ENCODE assay signal across 8 cellular contexts in the genomic region with DNA sequence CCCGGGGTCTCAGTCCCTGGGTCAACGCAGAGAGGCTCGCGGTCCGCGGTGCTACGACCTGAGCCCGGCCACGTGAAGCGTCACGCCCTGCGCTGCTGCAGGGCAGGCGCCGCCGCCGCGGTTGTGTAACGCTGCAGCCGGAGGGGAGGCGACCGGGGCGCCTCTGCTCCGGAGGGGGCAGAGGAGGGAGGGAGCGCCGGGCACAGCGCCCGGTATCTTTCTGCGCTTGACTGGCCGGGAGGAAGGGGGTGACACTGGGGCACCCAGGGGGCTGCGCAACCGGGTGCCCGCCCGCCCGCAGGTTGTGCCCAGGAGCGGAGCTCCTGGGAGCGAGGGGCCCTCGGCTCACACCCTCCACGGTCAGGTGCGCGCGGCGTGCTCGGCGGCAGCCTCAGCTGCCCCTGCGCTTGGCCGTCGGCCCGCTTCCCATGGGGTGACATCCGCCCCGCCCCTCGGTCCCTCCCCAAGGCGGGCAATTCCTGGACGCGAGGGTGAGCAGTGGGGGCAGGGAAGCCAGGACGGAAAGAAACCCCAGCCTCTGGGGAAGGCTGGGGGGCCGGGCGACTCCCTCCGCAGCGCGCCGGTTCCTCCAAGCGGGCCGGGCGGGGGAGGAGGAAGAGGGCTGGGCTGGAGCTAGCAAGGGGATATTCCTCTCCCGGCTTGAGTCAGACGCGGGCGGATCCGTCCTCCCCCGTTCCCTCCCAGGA. TPM values are rescaled to one million over a fixed set of nuclear protein-coding genes. Genes with fewer than 3 reads are reported as not detected.
DNase-seq lines count a peak whose midpoint lies in the region; ATAC-seq, FAIRE-seq and TF ChIP-seq lines count a peak whose summit lies in the region.

No MANE protein-coding gene starts in this region.

- DNase-seq in DMS153 (lab: John Stamatoyannopoulos, UW) (peak; percentile 79), RCC 7860 (ENCODE audit: low spot score) (peak; percentile 91), activated gamma-delta T cell (lab: John Stamatoyannopoulos, UW) (peak; percentile 89), fibroblast of the conjunctiva (ENCODE audit: low read depth) (peak; percentile 93)

- no peaks in the 10 kb centered on the region for H3K79me2 ChIP-seq in neural cell (replicated peaks; ENCODE audit: insufficient read depth, low read length)

- peaks cover 3% of the 10 kb centered on the region for H3F3A ChIP-seq in neural cell (ENCODE audit: insufficient read depth, low read length, poor library complexity, severe bottlenecking)

- TF ChIP-seq EP300 in neural cell (conservative IDR thresholded peaks at IDR 0.05; ENCODE audit: poor library complexity, severe bottlenecking), result no peak

- peaks cover 3% of the 10 kb centered on the region for H3K36me3 ChIP-seq in HUES48 (ENCODE audit: control insufficient read depth, insufficient read depth, low read length)
- H3K36me3 ChIP-seq in neural cell (ENCODE audit: insufficient read depth, low read length), result no peaks in the 10 kb centered on the region
- H3K36me3 ChIP-seq in stomach smooth muscle (ENCODE audit: control insufficient read depth in 2 of 2, insufficient read depth in 2 of 2, low read length in 2 of 2), result peaks cover 9 to 21% of the 10 kb centered on the region in 2 donors

- H3K4me3 ChIP-seq in HUES48 (ENCODE audit: low read depth, low read length), result peak overlapping the region; percentile 60
- H3K4me3 ChIP-seq in neural cell (ENCODE audit: low read length), result peak overlapping the region; percentile 93
- peak overlapping the region; percentile 86 to 98 for H3K4me3 ChIP-seq in stomach smooth muscle (ENCODE audit: low read length in 2 of 2)

- H3K9me3 ChIP-seq in HUES48 (ENCODE audit: control insufficient read depth, insufficient read depth, low read length) (no peaks in the 10 kb centered on the region), neural cell (ENCODE audit: low read length) (no peaks in the 10 kb centered on the region), stomach smooth muscle (ENCODE audit: control insufficient read depth in 2 of 2, low read length in 2 of 2) (no peaks in the 10 kb centered on the region)

- TF ChIP-seq RAD21 in neural cell (conservative IDR thresholded peaks at IDR 0.05), result peak; percentile 6

- peak; percentile 51 for FAIRE-seq in RCC 7860 (lab: Jason Lieb, UNC)

- TF ChIP-seq CTCF in neural cell (IDR thresholded peaks at IDR 0.05; ENCODE audit: poor library complexity, severe bottlenecking), result no peak

- H3K27ac ChIP-seq in HUES48 (ENCODE audit: low read depth, low read length), result peak overlapping the region; percentile 88
- no peak overlapping the region for H3K27ac ChIP-seq in neural cell (ENCODE audit: low read length)
- H3K27ac ChIP-seq in stomach smooth muscle (ENCODE audit: low read length), result peak overlapping the region; percentile 98

- peak overlapping the region; percentile 86 for H3K4me2 ChIP-seq in neural cell (ENCODE audit: low read length)

- 0 out of 2 replicates have a peak overlapping the region, but pooled peaks have one; percentile 11 for H3K9ac ChIP-seq in HUES48 (ENCODE audit: low read depth, low read length)
- H3K9ac ChIP-seq in neural cell (ENCODE audit: low read length), result peak overlapping the region; percentile 61
- H3K9ac ChIP-seq in stomach smooth muscle (ENCODE audit: low read length in 2 of 2), result peak overlapping the region; percentile 93 to 97

- H2AFZ ChIP-seq in neural cell (ENCODE audit: low read depth, low read length), result peak overlapping the region; percentile 33

- peak; percentile 36 for ATAC-seq in GM21423 (IDR thresholded peaks at IDR 0.05; ENCODE audit: unreplicated experiment)

- H3K9me2 ChIP-seq in neural cell (ENCODE audit: insufficient read depth, low read length), result no peaks in the 10 kb centered on the region

- H4K20me1 ChIP-seq in neural cell (ENCODE audit: insufficient read depth), result no peaks in the 10 kb centered on the region

- peaks cover 55% of the 10 kb centered on the region for H3K27me3 ChIP-seq in HUES48 (ENCODE audit: control insufficient read depth, insufficient read depth, low read length)
- peaks cover 76% of the 10 kb centered on the region for H3K27me3 ChIP-seq in neural cell (ENCODE audit: insufficient read depth, low read depth, low read length)
- H3K27me3 ChIP-seq in stomach smooth muscle (ENCODE audit: control insufficient read depth in 1 of 2, insufficient read depth in 2 of 2, low read length in 2 of 2), result no peaks in the 10 kb centered on the region

- H3K4me1 ChIP-seq in HUES48 (ENCODE audit: control insufficient read depth, insufficient read depth, low read length) (peaks cover 17% of the 10 kb centered on the region), stomach smooth muscle (ENCODE audit: control insufficient read depth, insufficient read depth, low read length) (peaks cover 33% of the 10 kb centered on the region)

TF ChIP-seq in neural cell, 6 proteins besides CTCF, POLR2A, EP300 and RAD21:
- no peak for TF ChIP-seq EZH2 (IDR thresholded peaks at IDR 0.05; ENCODE audit: borderline replicate concordance, insufficient read depth, low read length, poor library complexity, severe bottlenecking)
- peak; percentile 13 for TF ChIP-seq POLR2AphosphoS5 (IDR thresholded peaks at IDR 0.05)
- TF ChIP-seq MXI1 (conservative IDR thresholded peaks at IDR 0.05; ENCODE audit: poor library complexity, severe bottlenecking), result peak; percentile 58

RNA-seq across cellular contexts. Expression of gene BHLHE40, which starts 0.8 kb away (rescaled TPM):
- 0.10 TPM in 1 of 2 replicates, not detected in the other for polyA plus RNA-seq in neural cell
- polyA minus RNA-seq in neural cell, result 0.23 and 0.24 TPM in 2 replicates

Comparison
In these comparisons a context has a peak if more than half of its experiments do, and no peak if none do; other contexts are left out.
1. H3K9ac ChIP-seq: peak in every context shown above with its lines; median percentile 95 in stomach smooth muscle; 61 in neural cell; 11 in HUES48.